21 cellular contexts compared by ENCODE assay signal in genomic region chr3:126347543-126348161, GRCh38. TPM values are rescaled to one million over a fixed set of nuclear protein-coding genes. Genes with fewer than 3 reads are reported as not detected.
DNase-seq lines count a peak whose midpoint lies in the region; ATAC-seq, FAIRE-seq and TF ChIP-seq lines count a peak whose summit lies in the region.
"Had no signal": no experiment of that assay in that cellular context is flagged by ENCODE, and none has a peak within 500 bp of the region (broad histone marks: within the 10 kb centered on the region; RNA-seq: fewer than 3 reads in every experiment).

No MANE protein-coding gene starts in this region.

- WGBS in gastroesophageal sphincter (ENCODE audit: low coverage in 1 of 2), 2 donors, result 67 to 82% methylated on average over 4 to 7 of the region's 8 CpGs

- TF ChIP-seq CTCF in gastroesophageal sphincter (IDR thresholded peaks at IDR 0.05), result no peak

- H3K27ac ChIP-seq in gastroesophageal sphincter, result peak overlapping the region in 3 of 4 donors; percentile 57 to 99 (median 67)
- H3K27ac ChIP-seq: GM23248, upper lobe of left lung had no signal

- no peak overlapping the region for H3K4me3 ChIP-seq in gastroesophageal sphincter
- H3K4me3 ChIP-seq: GM23248, upper lobe of left lung had no signal

- no peak for TF ChIP-seq EP300 in gastroesophageal sphincter (IDR thresholded peaks at IDR 0.05)

- no peaks in the 10 kb centered on the region for H3K27me3 ChIP-seq in gastroesophageal sphincter
- H3K27me3 ChIP-seq: upper lobe of left lung had no signal

- ATAC-seq in Right ventricle myocardium inferior, result no peak
- ATAC-seq in gastroesophageal sphincter, result peak; percentile 15
- ATAC-seq in GM18873 (IDR thresholded peaks at IDR 0.05; ENCODE audit: low FRiP score, unreplicated experiment), result no peak

- no peak for TF ChIP-seq POLR2A in gastroesophageal sphincter (IDR thresholded peaks at IDR 0.05)

- H3K9me3 ChIP-seq in gastroesophageal sphincter, result no peaks in the 10 kb centered on the region
- H3K9me3 ChIP-seq: upper lobe of left lung had no signal

- peaks cover 0 to 100% (median 0%) of the 10 kb centered on the region in 3 donors for H3K4me1 ChIP-seq in gastroesophageal sphincter

- intact Hi-C loops in cardiac septum (cut with DNase I), result no loop called here
- intact Hi-C loops in Right ventricle myocardium inferior (cut with DNase I), result no loop called here
- intact Hi-C loops in posterior cingulate gyrus (cut with DNase I), result no loop called here

- DNase-seq in cardiac septum (ENCODE audit: low spot score) (peak; percentile 72), Right ventricle myocardium inferior (ENCODE audit: missing footprints) (no peak), posterior cingulate gyrus (peak in 6 of 10 donors; percentile 1 to 72 (median 13)), urothelium cell line (ENCODE audit: low spot score) (no peak), NCI-H1417 treated with DMSO at 0.1 percent for 48 hours (lab: John Stamatoyannopoulos, UW) (no peak), iPS-NIHi11 (ENCODE audit: low spot score) (no peak)
- DNase-seq: activated CD4-positive, alpha-beta T cell treated with anti-CD3 and anti-CD28 coated beads, Interleukin-2, amount 50 U/mL, for 4 hours; activated gamma-delta T cell; hippocampal formation; NCI-H187; NCI-H446 treated with DMSO at 0.1 percent for 48 hours; stimulated activated CD4-positive, alpha-beta T cell treated with anti-CD3 and anti-CD28 coated beads, Interleukin-1b, Interleukin-23, amount 100 ng/mL, for 48 hours had no signal

- H3K36me3 ChIP-seq in gastroesophageal sphincter, result peaks cover 0 to 99% of the 10 kb centered on the region in 2 donors

- peak; percentile 30 for FAIRE-seq in urothelium cell line (lab: Jason Lieb, UNC)
- FAIRE-seq: astrocyte had no signal

RNA-seq across cellular contexts. Expression of gene KLF15, which starts 9.6 kb away (rescaled TPM):
- 11.5 TPM for total RNA-seq in cardiac septum
- 33.0 TPM for total RNA-seq in Right ventricle myocardium inferior
- 100 to 1,000 TPM in 1 of 4 donors, 10 to 100 TPM in 3; 69.5 to 110 (median 94.0) TPM for total RNA-seq in gastroesophageal sphincter

RNA-seq across cellular contexts. Expression of gene CFAP100, which starts 47.1 kb away (rescaled TPM):
- not detected for total RNA-seq in cardiac septum
- not detected for total RNA-seq in Right ventricle myocardium inferior
- total RNA-seq in gastroesophageal sphincter, result not detected
- total RNA-seq: astrocyte, dermis blood vessel endothelial cell, GM23248, HT1080, renal cortical epithelial cell, SK-MEL-5 had no signal

Comparison
In these comparisons a context has a peak if more than half of its experiments do, and no peak if none do; other contexts are left out.
1. DNase-seq: peak in cardiac septum (single experiment) and posterior cingulate gyrus (6 of 10); none in Right ventricle myocardium inferior (single experiment), urothelium cell line (single experiment), NCI-H1417 treated with DMSO at 0.1 percent for 48 hours (single experiment) and iPS-NIHi11 (single experiment).